In genomic region chr12:124742111-124742510, GRCh38 we compare ENCODE assay signal across 18 cellular contexts.
DNase-seq lines count a peak whose midpoint lies in the region; ATAC-seq, FAIRE-seq and TF ChIP-seq lines count a peak whose summit lies in the region.
"Had no signal": no experiment of that assay in that cellular context is flagged by ENCODE, and none has a peak within 500 bp of the region (broad histone marks: within the 10 kb centered on the region; RNA-seq: fewer than 3 reads in every experiment).

No MANE protein-coding gene starts in this region.

- H2AFZ ChIP-seq in endothelial cell of umbilical vein (ENCODE audit: low read depth, low read length), result no peak overlapping the region
- H2AFZ ChIP-seq: parathyroid adenoma had no signal

- no peaks in the 10 kb centered on the region for H3K27me3 ChIP-seq in endothelial cell of umbilical vein (ENCODE audit: control insufficient read depth in 2 of 2, insufficient read depth in 2 of 2, low read length in 2 of 2)
- no peaks in the 10 kb centered on the region for H3K27me3 ChIP-seq in rectal smooth muscle tissue (ENCODE audit: control insufficient read depth, insufficient read depth, low read length)
- peaks cover 7% of the 10 kb centered on the region for H3K27me3 ChIP-seq in foreskin keratinocyte
- H3K27me3 ChIP-seq: SJSA1, thyroid gland had no signal

- H3K4me3 ChIP-seq in endothelial cell of umbilical vein (replicated peaks in 1 of 3; ENCODE audit: insufficient read depth in 1 of 3, low read depth in 1 of 3, low read length in 3 of 3) (no peak overlapping the region), rectal smooth muscle tissue (ENCODE audit: low read length) (peak overlapping the region; percentile 50)
- H3K4me3 ChIP-seq: left lung, SJSA1, thyroid gland had no signal

- peak; percentile 65 for DNase-seq in D341Med (ENCODE audit: low spot score)
- peak; percentile 50 for DNase-seq in NCI-H2171 (lab: John Stamatoyannopoulos, UW)
- DNase-seq in endothelial cell of umbilical vein (ENCODE audit: low read depth, low spot score), result peak; percentile 46
- DNase-seq in foreskin keratinocyte, result no peak
- no peak for DNase-seq in A172 (ENCODE audit: low spot score)
- no peak for DNase-seq in GM19238 (ENCODE audit: insufficient read length, low spot score)
- DNase-seq: activated CD4-positive, alpha-beta T cell treated with anti-CD3 and anti-CD28 coated beads for 4 hours; activated effector memory CD4-positive, alpha-beta T cell treated with anti-CD3 and anti-CD28 coated beads, Interleukin-2, amount 50 U/mL, for 16 hours; DND-41; left lung; NCI-H1105 treated with DMSO at 0.1 percent for 48 hours; NCI-H2227 treated with DMSO at 0.1 percent for 48 hours; thyroid gland had no signal

- H3K4me1 ChIP-seq in endothelial cell of umbilical vein (ENCODE audit: control insufficient read depth, extremely low read depth, insufficient read depth, low read length), result peaks cover 53% of the 10 kb centered on the region
- H3K4me1 ChIP-seq in rectal smooth muscle tissue (ENCODE audit: control insufficient read depth, insufficient read depth, low read length), result peaks cover 42% of the 10 kb centered on the region
- H3K4me1 ChIP-seq in foreskin keratinocyte, result peaks cover 5% of the 10 kb centered on the region

- intact Hi-C loops in endothelial cell of umbilical vein (cut with micrococcal nuclease), result no loop called here

- H3K27ac ChIP-seq in endothelial cell of umbilical vein (ENCODE audit: insufficient read depth, low read depth, low read length), result no peak overlapping the region
- H3K27ac ChIP-seq in rectal smooth muscle tissue (ENCODE audit: low read depth, low read length), result peak overlapping the region; percentile 94
- no peak overlapping the region for H3K27ac ChIP-seq in foreskin keratinocyte
- H3K27ac ChIP-seq: left lung, parathyroid adenoma, SJSA1, thyroid gland had no signal

- dilution Hi-C loops in endothelial cell of umbilical vein (cut with MboI; ENCODE audit: extremely low pct_ligation_motif_present, low sequenced_read_pairs), result no loop called here

- CTCF ChIA-PET in endothelial cell of umbilical vein (lab: Charles Lee), result interaction anchor here (0.9 to 2.1 kb wide), 3 partner anchors 21 to 25 kb away, joined by 3 to 8 read pairs (median 7); no protein-coding TSS in a partner anchor

- POLR2A ChIA-PET in endothelial cell of umbilical vein (lab: Charles Lee), result no interaction called here

- H3K9me1 ChIP-seq in endothelial cell of umbilical vein (replicated peaks; ENCODE audit: control insufficient read depth, extremely low read depth, insufficient read depth, low read length), result no peaks in the 10 kb centered on the region

- H3K36me3 ChIP-seq in endothelial cell of umbilical vein (ENCODE audit: control insufficient read depth in 2 of 2, extremely low read depth in 1 of 2, insufficient read depth in 2 of 2, low read length in 2 of 2), result no peaks in the 10 kb centered on the region
- H3K36me3 ChIP-seq in rectal smooth muscle tissue (ENCODE audit: control insufficient read depth, insufficient read depth, low read length), result no peaks in the 10 kb centered on the region
- H3K36me3 ChIP-seq: left lung, thyroid gland had no signal

- no peak for ATAC-seq in foreskin keratinocyte
- ATAC-seq: HCT116, left lung had no signal

- no TSS peak for BruUV-seq in endothelial cell of umbilical vein (replicated peaks; lab: Mats Ljungman, UMichigan)

- no peaks in the 10 kb centered on the region for H3K79me2 ChIP-seq in endothelial cell of umbilical vein (ENCODE audit: control insufficient read depth, insufficient read depth, low read length)
- H3K79me2 ChIP-seq: parathyroid adenoma had no signal

- TF ChIP-seq CTCF in endothelial cell of umbilical vein (IDR thresholded peaks at IDR 0.05; ENCODE audit: extremely low read depth in 1 of 2, insufficient read depth in 1 of 2, low read depth in 1 of 2, low read length in 2 of 2) (no peak), foreskin keratinocyte (conservative IDR thresholded peaks at IDR 0.05) (no peak)

- no peak overlapping the region for H3K4me2 ChIP-seq in endothelial cell of umbilical vein (ENCODE audit: insufficient read depth, low read length)

- no peak for TF ChIP-seq POLR2A in endothelial cell of umbilical vein (IDR thresholded peaks at IDR 0.05; ENCODE audit: low read depth, low read length)

- H3K9ac ChIP-seq in endothelial cell of umbilical vein (replicated peaks; ENCODE audit: extremely low read depth, insufficient read depth, low read length) (no peak overlapping the region), rectal smooth muscle tissue (ENCODE audit: low read length) (peak overlapping the region; percentile 25)
- H3K9ac ChIP-seq: parathyroid adenoma had no signal

- no peak for FAIRE-seq in endothelial cell of umbilical vein (lab: Jason Lieb, UNC)
- FAIRE-seq: GM18507 had no signal

- H3K9me3 ChIP-seq in endothelial cell of umbilical vein (replicated peaks; ENCODE audit: control insufficient read depth, insufficient read depth, low read length), result peaks cover 3% of the 10 kb centered on the region
- H3K9me3 ChIP-seq: thyroid gland had no signal

- no peaks in the 10 kb centered on the region for H4K20me1 ChIP-seq in endothelial cell of umbilical vein (replicated peaks; ENCODE audit: control insufficient read depth, extremely low read depth, insufficient read depth, low read length)

TF ChIP-seq in endothelial cell of umbilical vein, 7 proteins besides CTCF, POLR2A, EP300 and RAD21:
- TF ChIP-seq GATA2 (IDR thresholded peaks at IDR 0.05; ENCODE audit: insufficient read depth, insufficient read length, low read depth, low read length) (no peak), MYC (IDR thresholded peaks at IDR 0.05; ENCODE audit: low read depth, low read length) (no peak), JUN (IDR thresholded peaks at IDR 0.05; ENCODE audit: borderline replicate concordance, insufficient read depth, insufficient read length, low read depth) (no peak), EZH2 (IDR thresholded peaks at IDR 0.05; ENCODE audit: borderline replicate concordance, low read depth, low read length, severe bottlenecking) (no peak), POLR2AphosphoS5 (IDR thresholded peaks at IDR 0.05; ENCODE audit: insufficient read depth, low read depth, low read length) (no peak), MAX (IDR thresholded peaks at IDR 0.05; ENCODE audit: insufficient read depth, insufficient read length) (no peak), FOS (IDR thresholded peaks at IDR 0.05; ENCODE audit: borderline replicate concordance, insufficient read depth, low read length) (no peak)

Comparison
In these comparisons a context has a peak if more than half of its experiments do, and no peak if none do; other contexts are left out.
1. DNase-seq: peak in D341Med (single experiment), NCI-H2171 (single experiment) and endothelial cell of umbilical vein (single experiment); none in foreskin keratinocyte (0 of 2), A172 (single experiment) and GM19238 (single experiment).